Comparison of ENCODE assay signal across 2 cellular contexts in genomic region chr6:33746651-33747100, GRCh38.
TF ChIP-seq lines count a peak whose summit lies in the region.

Gene IP6K3, minus strand, starts transcription at chr6:33746905. Its CDS starts 11,429 bp downstream, at chr6:33735476.

TF ChIP-seq in IMR-90, 13 proteins besides CTCF, POLR2A, EP300 and RAD21:
- TF ChIP-seq BHLHE40 (IDR thresholded peaks at IDR 0.05; ENCODE audit: low read depth, low read length) (no peak), USF2 (IDR thresholded peaks at IDR 0.05; ENCODE audit: low read depth, low read length) (no peak), MAFK (IDR thresholded peaks at IDR 0.05; ENCODE audit: low read depth, low read length) (no peak), RFX5 (IDR thresholded peaks at IDR 0.05; ENCODE audit: low read depth, low read length) (no peak), MAZ (IDR thresholded peaks at IDR 0.05; ENCODE audit: borderline replicate concordance, low read depth, low read length) (no peak), RCOR1 (IDR thresholded peaks at IDR 0.05; ENCODE audit: insufficient replicate concordance, low read length) (no peak), ELK1 (IDR thresholded peaks at IDR 0.05; ENCODE audit: borderline replicate concordance, low read depth, low read length) (no peak), CHD1 (IDR thresholded peaks at IDR 0.05; ENCODE audit: low read depth, low read length) (no peak), CEBPB (IDR thresholded peaks at IDR 0.05; ENCODE audit: low read depth, low read length) (no peak), FOS (IDR thresholded peaks at IDR 0.05; ENCODE audit: low read depth, low read length) (no peak), MXI1 (IDR thresholded peaks at IDR 0.05; ENCODE audit: borderline replicate concordance, low read depth, low read length) (no peak), NFE2L2 (IDR thresholded peaks at IDR 0.05; ENCODE audit: low read depth, low read length) (no peak), SMC3 (IDR thresholded peaks at IDR 0.05; ENCODE audit: low read depth, low read length) (no peak)

TF ChIP-seq in H1, 55 proteins besides CTCF, POLR2A, EP300 and RAD21:
- TF ChIP-seq FOSL1 (IDR thresholded peaks at IDR 0.05; ENCODE audit: insufficient read depth, low read depth, low read length) (no peak), POLR2AphosphoS5 (IDR thresholded peaks at IDR 0.05; ENCODE audit: low read depth, low read length) (no peak), RFX5 (IDR thresholded peaks at IDR 0.05; ENCODE audit: borderline replicate concordance, low read depth, low read length) (no peak), RBBP5 (IDR thresholded peaks at IDR 0.05; ENCODE audit: borderline replicate concordance, low read depth, low read length) (no peak), SIX5 (IDR thresholded peaks at IDR 0.05; ENCODE audit: low read depth, low read length) (no peak), JUND (IDR thresholded peaks at IDR 0.05; ENCODE audit: low read length) (no peak), SP4 (IDR thresholded peaks at IDR 0.05; ENCODE audit: low read length) (no peak), TAF1 (IDR thresholded peaks at IDR 0.05; ENCODE audit: low read depth, low read length) (no peak), TCF12 (IDR thresholded peaks at IDR 0.05; ENCODE audit: low read depth, low read length) (no peak), RXRA (IDR thresholded peaks at IDR 0.05; ENCODE audit: insufficient read depth, low read depth, low read length) (no peak), CBX8 (IDR thresholded peaks at IDR 0.05; ENCODE audit: borderline replicate concordance, low read depth, low read length) (no peak), GTF2F1 (IDR thresholded peaks at IDR 0.05; ENCODE audit: borderline replicate concordance, low read depth, low read length) (no peak), TBP (IDR thresholded peaks at IDR 0.05; ENCODE audit: low read depth, low read length) (no peak), CHD7 (IDR thresholded peaks at IDR 0.05; ENCODE audit: insufficient replicate concordance, low read length) (no peak), ASH2L (IDR thresholded peaks at IDR 0.05; ENCODE audit: low read length) (no peak), CHD1 (IDR thresholded peaks at IDR 0.05; ENCODE audit: low read depth, low read length) (no peak), EZH2 (IDR thresholded peaks at IDR 0.05; ENCODE audit: low read depth, low read length, severe bottlenecking) (no peak), TEAD4 (IDR thresholded peaks at IDR 0.05; ENCODE audit: low read depth, low read length) (no peak), ZNF274 (IDR thresholded peaks at IDR 0.05; ENCODE audit: borderline replicate concordance, extremely low read depth, low read length) (no peak)
